8 cellular contexts compared by ENCODE assay signal in genomic region chr1:20640183-20640597, GRCh38. TPM values are rescaled to one million over a fixed set of nuclear protein-coding genes. Genes with fewer than 3 reads are reported as not detected.
DNase-seq lines count a peak whose midpoint lies in the region; ATAC-seq and TF ChIP-seq lines count a peak whose summit lies in the region.

No MANE protein-coding gene starts in this region.

- no peaks in the 10 kb centered on the region for H3K36me3 Mint-ChIP-seq in activated T-cell treated with anti-CD3 and anti-CD28 coated beads, Interleukin-2, amount 50 U/mL, for 72 hours (ENCODE audit: insufficient read depth in 2 of 2)

- TF ChIP-seq POLR2A in ovary (IDR thresholded peaks at IDR 0.05): no peak

- TF ChIP-seq EP300 in ovary (IDR thresholded peaks at IDR 0.05): no peak

- TF ChIP-seq CTCF in Panc1 (IDR thresholded peaks at IDR 0.05): peak; percentile 91
- TF ChIP-seq CTCF in fibroblast of the aortic adventitia (IDR thresholded peaks at IDR 0.05; ENCODE audit: insufficient read depth, low read length): peak; percentile 77
- peak; percentile 18 to 44 (median 24) for TF ChIP-seq CTCF in ovary (IDR thresholded peaks at IDR 0.05)

- WGBS in ovary, 3 donors: 30 to 34% (median 32%) methylated on average over 6 of the region's 6 CpGs

- no peaks in the 10 kb centered on the region for H3K27me3 Mint-ChIP-seq in activated T-cell treated with anti-CD3 and anti-CD28 coated beads, Interleukin-2, amount 50 U/mL, for 72 hours (ENCODE audit: low read depth)

- H3K4me1 Mint-ChIP-seq in activated T-cell treated with anti-CD3 and anti-CD28 coated beads, Interleukin-2, amount 50 U/mL, for 72 hours (ENCODE audit: low read depth): peaks cover under 1% of the 10 kb centered on the region

- intact Hi-C loops in Panc1 (cut with micrococcal nuclease; ENCODE audit: unreplicated experiment): loop anchor here (1.0 kb wide), 2 partner anchors 65 to 118 kb away; no protein-coding TSS in a partner anchor
- intact Hi-C loops in ovary (cut with DNase I): loop anchor here in 2 of 4 donors (2.0 to 5.0 kb wide), 2 partner anchors 117 to 118 kb away; no protein-coding TSS in a partner anchor

- H3K27ac ChIP-seq in Panc1 (ENCODE audit: low read length) (no peak overlapping the region), ovary (no peak overlapping the region)

- H3K27ac Mint-ChIP-seq in activated T-cell treated with anti-CD3 and anti-CD28 coated beads, Interleukin-2, amount 50 U/mL, for 72 hours: peak overlapping the region; percentile 43

- H3K4me3 ChIP-seq in Panc1 (ENCODE audit: low read depth in 2 of 2, low read length in 2 of 2) (no peak overlapping the region), fibroblast of the aortic adventitia (ENCODE audit: low read depth, low read length) (no peak overlapping the region), ovary (no peak overlapping the region)

- in situ Hi-C loops in Panc1 (cut with HindIII; ENCODE audit: low pct_unique_long_range_greater_than_20kb, low sequenced_read_pairs): no loop called here

- ATAC-seq in HG03342 (IDR thresholded peaks at IDR 0.05; ENCODE audit: unreplicated experiment) (peak; percentile 44), Panc1 (peak; percentile 85), GM18517 (IDR thresholded peaks at IDR 0.05; ENCODE audit: unreplicated experiment) (no peak), GM19463 (IDR thresholded peaks at IDR 0.05; ENCODE audit: unreplicated experiment) (no peak)
- peak; percentile 73 to 74 for ATAC-seq in activated T-cell treated with anti-CD3 and anti-CD28 coated beads, Interleukin-2, amount 50 U/mL, for 72 hours (replicated peaks in 1 of 2)

- no peaks in the 10 kb centered on the region for H3K27me3 ChIP-seq in Panc1 (ENCODE audit: control insufficient read depth, insufficient read depth, low read length)
- no peaks in the 10 kb centered on the region for H3K27me3 ChIP-seq in ovary

- no TSS peak for BruUV-seq in Panc1 (replicated peaks; lab: Mats Ljungman, UMichigan)

- peak; percentile 51 for DNase-seq in COLO829 (ENCODE audit: low spot score)
- peak; percentile 38 for DNase-seq in Panc1 (ENCODE audit: low read depth, low spot score)
- DNase-seq in activated T-cell treated with anti-CD3 and anti-CD28 coated beads, Interleukin-2, amount 50 U/mL, for 72 hours: peak; percentile 55 to 64
- DNase-seq in fibroblast of the aortic adventitia (ENCODE audit: low read depth): peak; percentile 74
- DNase-seq in ovary: peak in 1 of 5 donors; percentile 43

- CTCF ChIA-PET in Panc1 (lab: Charles Lee): no interaction called here

- POLR2A ChIA-PET in Panc1 (lab: Charles Lee): no interaction called here

- no peaks in the 10 kb centered on the region for H3K36me3 ChIP-seq in Panc1 (ENCODE audit: control insufficient read depth, insufficient read depth, low read length)
- no peaks in the 10 kb centered on the region for H3K36me3 ChIP-seq in ovary

- no peaks in the 10 kb centered on the region for H3K9me3 Mint-ChIP-seq in activated T-cell treated with anti-CD3 and anti-CD28 coated beads, Interleukin-2, amount 50 U/mL, for 72 hours

- H3K4me1 ChIP-seq in Panc1 (ENCODE audit: control insufficient read depth, insufficient read depth, low read length): no peaks in the 10 kb centered on the region
- no peaks in the 10 kb centered on the region for H3K4me1 ChIP-seq in ovary (ENCODE audit: insufficient read depth)

- H3K9me3 ChIP-seq in Panc1 (ENCODE audit: control insufficient read depth, insufficient read depth, low read depth, low read length) (no peaks in the 10 kb centered on the region), ovary (no peaks in the 10 kb centered on the region)

- no peak overlapping the region for H3K4me3 Mint-ChIP-seq in activated T-cell treated with anti-CD3 and anti-CD28 coated beads, Interleukin-2, amount 50 U/mL, for 72 hours

RNA-seq across cellular contexts. Expression of gene PINK1, which starts 6.9 kb away (rescaled TPM):
- total RNA-seq in Panc1 (2021; ENCODE audit: unreplicated experiment) (32.1 TPM), fibroblast of the aortic adventitia (ENCODE audit: low replicate concordance) (38.1 and 43.0 TPM in 2 replicates), ovary (10 to 100 TPM; 40.8 to 70.5 (median 59.4) TPM)
- 48.0 TPM for polyA plus RNA-seq in Panc1 (2012; ENCODE audit: insufficient read length)
- 1 to 10 TPM; 8.3 to 9.0 TPM for total RNA-seq in activated T-cell treated with anti-CD3 and anti-CD28 coated beads, Interleukin-2, amount 50 U/mL, for 72 hours
- 10 to 100 TPM; 63.0 to 64.6 TPM for polyA plus RNA-seq in ovary

RNA-seq across cellular contexts. Expression of gene DDOST, which starts 21.0 kb away (rescaled TPM):
- total RNA-seq in Panc1 (2021; ENCODE audit: unreplicated experiment): 337 TPM
- 314 TPM for polyA plus RNA-seq in Panc1 (2012; ENCODE audit: insufficient read length)
- 100 to 1,000 TPM; 159 to 175 TPM for total RNA-seq in activated T-cell treated with anti-CD3 and anti-CD28 coated beads, Interleukin-2, amount 50 U/mL, for 72 hours
- total RNA-seq in fibroblast of the aortic adventitia (ENCODE audit: low replicate concordance): 54.0 and 183 TPM in 2 replicates
- total RNA-seq in ovary: 100 to 1,000 TPM in 6 of 7 donors, 10 to 100 TPM in 1; 95.5 to 228 (median 191) TPM
- polyA plus RNA-seq in ovary: 100 to 1,000 TPM; 168 to 172 TPM

RNA-seq across cellular contexts. Expression of gene CDA, which starts 51.3 kb away (rescaled TPM):
- total RNA-seq in Panc1 (2021; ENCODE audit: unreplicated experiment): 0.62 TPM
- not detected for polyA plus RNA-seq in Panc1 (2012; ENCODE audit: insufficient read length)
- total RNA-seq in activated T-cell treated with anti-CD3 and anti-CD28 coated beads, Interleukin-2, amount 50 U/mL, for 72 hours: not detected
- 0.27 TPM in 1 of 2 replicates, not detected in the other for total RNA-seq in fibroblast of the aortic adventitia (ENCODE audit: low replicate concordance)
- 1 to 10 TPM in 5 of 7 donors, not detected in 2; 1.2 to 5.3 (median 1.8) TPM for total RNA-seq in ovary
- 1 to 10 TPM; 2.8 to 2.9 TPM for polyA plus RNA-seq in ovary

Comparison
In these comparisons a context has a peak if more than half of its experiments do, and no peak if none do; other contexts are left out.
1. ATAC-seq: peak in HG03342 (single experiment), Panc1 (single experiment) and activated T-cell treated with anti-CD3 and anti-CD28 coated beads, Interleukin-2, amount 50 U/mL, for 72 hours (2 of 2); none in GM18517 (single experiment) and GM19463 (single experiment).
2. CTCF ChIP-seq: peak in every context shown above with its lines; median percentile 91 in Panc1; 77 in fibroblast of the aortic adventitia; 24 in ovary.